5 cellular contexts compared by ENCODE assay signal in genomic region chr9:90132866-90133265, GRCh38.
"Had no signal": no experiment of that assay in that cellular context is flagged by ENCODE, and none has a peak within 500 bp of the region (broad histone marks: within the 10 kb centered on the region; RNA-seq: fewer than 3 reads in every experiment).

No MANE protein-coding gene starts in this region.

- ATAC-seq: GM23338, K562 had no signal

- DNase-seq: H9, HCEC 1CT, IMR-90 had no signal
